1 cellular context compared by ENCODE assay signal in genomic region chr4:132502096-132502552, GRCh38.
TF ChIP-seq lines count a peak whose summit lies in the region.

No MANE protein-coding gene starts in this region.

TF ChIP-seq in GM12878, 131 proteins besides CTCF, POLR2A, EP300 and RAD21 (continued from another document):
- TF ChIP-seq ZBTB40 (IDR thresholded peaks at IDR 0.05; ENCODE audit: borderline replicate concordance), result no peak
- no peak for TF ChIP-seq ASH2L (IDR thresholded peaks at IDR 0.05; ENCODE audit: borderline replicate concordance, low read depth)
- TF ChIP-seq SREBF1 (IDR thresholded peaks at IDR 0.05; ENCODE audit: low read length), result no peak
- TF ChIP-seq FOXM1 (IDR thresholded peaks at IDR 0.05; ENCODE audit: low read depth, low read length), result peak; percentile 50; the same call in 1 of the 2 replicates
- TF ChIP-seq RUNX3 (IDR thresholded peaks at IDR 0.05; ENCODE audit: low read length), result peak; percentile 64; the same call in 1 of the 2 replicates
- TF ChIP-seq TCF12 (IDR thresholded peaks at IDR 0.05; ENCODE audit: low read depth, low read length), result no peak
- no peak for TF ChIP-seq GABPA (IDR thresholded peaks at IDR 0.05; ENCODE audit: low read depth)
- no peak for TF ChIP-seq PKNOX1 (IDR thresholded peaks at IDR 0.05)
- no peak for TF ChIP-seq SMC3 (IDR thresholded peaks at IDR 0.05; ENCODE audit: borderline replicate concordance, low read length)
- TF ChIP-seq NFIC (IDR thresholded peaks at IDR 0.05; ENCODE audit: low read depth, low read length), result peak; percentile 69; the same call in 1 of the 2 replicates
- TF ChIP-seq CHD1 (IDR thresholded peaks at IDR 0.05; ENCODE audit: low read depth, low read length), result no peak
- TF ChIP-seq STAT3 (IDR thresholded peaks at IDR 0.05; ENCODE audit: low read depth, low read length), result no peak
- no peak for TF ChIP-seq NFXL1 (IDR thresholded peaks at IDR 0.05; ENCODE audit: borderline replicate concordance)
- no peak for TF ChIP-seq BCL3 (IDR thresholded peaks at IDR 0.05; ENCODE audit: borderline replicate concordance, insufficient read depth, low read depth, low read length, poor library complexity, severe bottlenecking)
- no peak for TF ChIP-seq TAF1 (IDR thresholded peaks at IDR 0.05; ENCODE audit: borderline replicate concordance, low read depth, low read length)
